ENCODE assay signal across 1 cellular context in genomic region chr2:239669181-239669898, GRCh38.
TF ChIP-seq lines count a peak whose summit lies in the region.

No MANE protein-coding gene starts in this region.

TF ChIP-seq in H1, 55 proteins besides CTCF, POLR2A, EP300 and RAD21 (continued from another document):
- TF ChIP-seq CEBPB (IDR thresholded peaks at IDR 0.05; ENCODE audit: low read depth, low read length), result no peak
- no peak for TF ChIP-seq JUN (IDR thresholded peaks at IDR 0.05; ENCODE audit: low read depth, low read length)
- TF ChIP-seq ATF2 (IDR thresholded peaks at IDR 0.05; ENCODE audit: low read length), result no peak
- no peak for TF ChIP-seq GTF2F1 (IDR thresholded peaks at IDR 0.05; ENCODE audit: borderline replicate concordance, low read depth, low read length)
- no peak for TF ChIP-seq BCL11A (IDR thresholded peaks at IDR 0.05; ENCODE audit: low read depth in 2 of 2, low read length in 2 of 2)
- TF ChIP-seq HDAC2 (IDR thresholded peaks at IDR 0.05; ENCODE audit: borderline replicate concordance in 1 of 2, low read depth in 2 of 2, low read length in 2 of 2), result no peak
- no peak for TF ChIP-seq SRF (IDR thresholded peaks at IDR 0.05; ENCODE audit: low read depth, low read length)
- no peak for TF ChIP-seq RNF2 (IDR thresholded peaks at IDR 0.05; ENCODE audit: borderline replicate concordance, low read depth, low read length, missing control alignments, poor library complexity, severe bottlenecking)
- no peak for TF ChIP-seq TEAD4 (IDR thresholded peaks at IDR 0.05; ENCODE audit: low read depth, low read length)
- TF ChIP-seq POU5F1 (IDR thresholded peaks at IDR 0.05; ENCODE audit: low read depth, low read length), result no peak
TF ChIP-seq in H1: peak in this region for 0.
